9 cellular contexts compared by ENCODE assay signal in the genomic region with DNA sequence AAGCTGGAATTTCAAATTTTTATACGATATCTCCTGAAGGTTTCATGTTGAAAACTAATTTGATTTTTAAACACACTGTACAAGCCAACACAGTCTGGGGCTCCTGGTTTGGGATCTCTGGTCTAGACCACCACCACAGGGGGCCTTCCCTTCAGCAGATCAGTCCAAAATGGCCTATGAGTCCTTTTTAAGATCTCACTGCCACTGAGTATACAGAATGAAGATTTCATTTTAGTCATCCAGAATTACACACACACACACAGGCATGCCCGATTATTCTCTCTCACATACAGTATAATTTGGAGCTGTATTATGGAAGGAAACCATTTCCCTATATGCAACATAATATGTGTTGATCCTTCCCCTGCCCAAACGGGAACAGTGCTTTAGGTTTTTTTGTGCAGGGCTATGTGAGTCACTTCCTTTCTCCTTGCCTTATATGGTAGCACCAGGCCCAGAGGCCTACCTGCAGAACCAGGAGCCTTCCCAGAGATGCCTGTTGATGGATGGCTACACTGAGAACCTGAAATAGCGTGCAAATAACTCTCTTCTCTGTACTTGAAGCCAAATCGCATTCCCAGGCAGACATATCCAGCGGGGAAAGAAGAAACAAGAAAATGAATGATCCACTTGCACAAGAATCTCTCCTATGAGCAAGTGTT. TPM values are rescaled to one million over a fixed set of nuclear protein-coding genes. Genes with fewer than 3 reads are reported as not detected.
DNase-seq lines count a peak whose midpoint lies in the region; ATAC-seq, FAIRE-seq and TF ChIP-seq lines count a peak whose summit lies in the region.
"Had no signal": no experiment of that assay in that cellular context is flagged by ENCODE, and none has a peak within 500 bp of the region (broad histone marks: within the 10 kb centered on the region; RNA-seq: fewer than 3 reads in every experiment).

No MANE protein-coding gene starts in this region.

- H3K27ac Mint-ChIP-seq in activated CD8-positive, alpha-beta T cell treated with anti-CD3 and anti-CD28 coated beads, Interleukin-2, amount 10 ng/mL, durations not matched to agents 7 days and 5 days, result peak overlapping the region; percentile 78

- peaks cover 81% of the 10 kb centered on the region for H3K4me1 ChIP-seq in Loucy (ENCODE audit: insufficient read depth, low read length, poor library complexity, severe bottlenecking)

- DNase-seq in GM18507 (ENCODE audit: extremely low spot score, insufficient read length, low read depth) (no peak), myocyte (ENCODE audit: low read depth) (peak; percentile 48), NCI-H1105 (lab: John Stamatoyannopoulos, UW) (no peak)
- peak; percentile 46 for DNase-seq in activated CD8-positive, alpha-beta T cell treated with anti-CD3 and anti-CD28 coated beads, Interleukin-2, amount 10 ng/mL, durations not matched to agents 7 days and 5 days

- H3K9me3 ChIP-seq in Loucy (ENCODE audit: insufficient read depth, low read depth, low read length), result no peaks in the 10 kb centered on the region

- H3K79me2 ChIP-seq in Loucy (ENCODE audit: insufficient read depth, low read length), result no peaks in the 10 kb centered on the region

- H4K20me1 ChIP-seq in Loucy (ENCODE audit: insufficient read depth, low read length, poor library complexity, severe bottlenecking), result no peaks in the 10 kb centered on the region

- H3K4me2 ChIP-seq in Loucy (ENCODE audit: low read depth, low read length, poor library complexity, severe bottlenecking), result peak overlapping the region; percentile 48

- no peaks in the 10 kb centered on the region for H3K27me3 Mint-ChIP-seq in activated CD8-positive, alpha-beta T cell treated with anti-CD3 and anti-CD28 coated beads, Interleukin-2, amount 10 ng/mL, durations not matched to agents 7 days and 5 days (ENCODE audit: low read depth)

- H3K4me1 Mint-ChIP-seq in activated CD8-positive, alpha-beta T cell treated with anti-CD3 and anti-CD28 coated beads, Interleukin-2, amount 10 ng/mL, durations not matched to agents 7 days and 5 days (ENCODE audit: low read depth), result peaks cover 72% of the 10 kb centered on the region

- peaks cover 28% of the 10 kb centered on the region for H3F3A ChIP-seq in Loucy (ENCODE audit: low read depth)

- H3K4me3 ChIP-seq in Loucy (ENCODE audit: low read length, poor library complexity, severe bottlenecking), result peak overlapping the region; percentile 30

- H3K9me2 ChIP-seq in Loucy (replicated peaks; ENCODE audit: low read depth, low read length), result no peaks in the 10 kb centered on the region

- peak overlapping the region; percentile 27 for H3K9ac ChIP-seq in Loucy (ENCODE audit: low read depth, low read length, poor library complexity, severe bottlenecking)

- H3K9me3 Mint-ChIP-seq in activated CD8-positive, alpha-beta T cell treated with anti-CD3 and anti-CD28 coated beads, Interleukin-2, amount 10 ng/mL, durations not matched to agents 7 days and 5 days (ENCODE audit: insufficient read depth), result peaks cover 5% of the 10 kb centered on the region

- no peaks in the 10 kb centered on the region for H3K27me3 ChIP-seq in Loucy (ENCODE audit: insufficient read depth, low read length, poor library complexity, severe bottlenecking)

- no peak for TF ChIP-seq CTCF in Loucy (conservative IDR thresholded peaks at IDR 0.05; ENCODE audit: low read length)

- H3K36me3 ChIP-seq in Loucy (ENCODE audit: insufficient read depth, low read length), result no peaks in the 10 kb centered on the region

- CTCF ChIA-PET in activated CD8-positive, alpha-beta T cell treated with anti-CD3 and anti-CD28 coated beads, Interleukin-2, amount 10 ng/mL, durations not matched to agents 7 days and 5 days (lab: Charles Lee), result interaction anchor here (0.9 to 3.0 kb wide), 3 partner anchors 11 to 26 kb away, joined by 3 to 19 read pairs (median 3); no protein-coding TSS in a partner anchor

- H2AFZ ChIP-seq in Loucy (ENCODE audit: low read length), result peak overlapping the region; percentile 63

- FAIRE-seq in GM18507 (lab: Jason Lieb, UNC), result peak; percentile 66
- FAIRE-seq: TTC549 had no signal

- POLR2A ChIA-PET in activated CD8-positive, alpha-beta T cell treated with anti-CD3 and anti-CD28 coated beads, Interleukin-2, amount 10 ng/mL, durations not matched to agents 7 days and 5 days (lab: Charles Lee), result interaction anchor here (0.6 to 1.9 kb wide), 2 partner anchors 27 to 867 kb away, joined by 3 to 6 read pairs; no protein-coding TSS in a partner anchor

- H3K36me3 Mint-ChIP-seq in activated CD8-positive, alpha-beta T cell treated with anti-CD3 and anti-CD28 coated beads, Interleukin-2, amount 10 ng/mL, durations not matched to agents 7 days and 5 days (ENCODE audit: low read depth), result peaks cover 16% of the 10 kb centered on the region

- peak overlapping the region; percentile 11 for H3K4me3 Mint-ChIP-seq in activated CD8-positive, alpha-beta T cell treated with anti-CD3 and anti-CD28 coated beads, Interleukin-2, amount 10 ng/mL, durations not matched to agents 7 days and 5 days

- ATAC-seq in activated CD8-positive, alpha-beta T cell treated with anti-CD3 and anti-CD28 coated beads, Interleukin-2, amount 10 ng/mL, durations not matched to agents 7 days and 5 days, result peak; percentile 77
- ATAC-seq in GM19397 (IDR thresholded peaks at IDR 0.05; ENCODE audit: unreplicated experiment) (no peak), HG03280 (IDR thresholded peaks at IDR 0.05; ENCODE audit: unreplicated experiment) (no peak), GM18517 (IDR thresholded peaks at IDR 0.05; ENCODE audit: unreplicated experiment) (no peak)

RNA-seq across cellular contexts. Expression of gene WNK1, which starts 28.1 kb away (rescaled TPM):
- total RNA-seq in activated CD8-positive, alpha-beta T cell treated with anti-CD3 and anti-CD28 coated beads, Interleukin-2, amount 10 ng/mL, durations not matched to agents 7 days and 5 days, result 100 to 1,000 TPM; 203 to 204 TPM
- 95.2 and 104 TPM in 2 replicates for total RNA-seq in myocyte
- polyA plus RNA-seq in myocyte (2012), result 146 TPM

Comparison
In these comparisons a context has a peak if more than half of its experiments do, and no peak if none do; other contexts are left out.
1. DNase-seq: peak in activated CD8-positive, alpha-beta T cell treated with anti-CD3 and anti-CD28 coated beads, Interleukin-2, amount 10 ng/mL, durations not matched to agents 7 days and 5 days (single experiment) and myocyte (single experiment); none in GM18507 (single experiment) and NCI-H1105 (single experiment).